In genomic region chr19:52191374-52191773, GRCh38 we compare ENCODE assay signal across 8 cellular contexts. TPM values are rescaled to one million over a fixed set of nuclear protein-coding genes. Genes with fewer than 3 reads are reported as not detected.
DNase-seq lines count a peak whose midpoint lies in the region; ATAC-seq, FAIRE-seq and TF ChIP-seq lines count a peak whose summit lies in the region.

No MANE protein-coding gene starts in this region.

- DNase-seq in T-helper 1 cell, result no peak
- no peak for DNase-seq in activated naive CD4-positive, alpha-beta T cell treated with anti-CD3 and anti-CD28 coated beads, Interleukin-2, amount 50 U/mL, for 72 hours (ENCODE audit: low spot score in 2 of 2)
- DNase-seq in keratinocyte (ENCODE audit: low read depth, low spot score), result no peak
- no peak for DNase-seq in stimulated activated naive B cell treated with anti-CD40 and anti-IgM and Interleukin-4, amounts not matched to agents 10 μg/mL and 1 μg/mL and 100 μg/mL, for 72 hours
- DNase-seq in NCI-H146 treated with DMSO at 0.1 percent for 48 hours (lab: John Stamatoyannopoulos, UW; ENCODE audit: unreplicated experiment), result no peak
- no peak for DNase-seq in iPS-NIHi7 (ENCODE audit: extremely low spot score)
- no peak for DNase-seq in D341Med (ENCODE audit: low spot score)

- peak; percentile 52 for FAIRE-seq in keratinocyte (lab: Jason Lieb, UNC)

- peaks cover 36% of the 10 kb centered on the region for H3K36me3 Mint-ChIP-seq in T-helper 1 cell treated with Interleukin-12 subunit alpha and Interleukin-12 subunit beta and Interleukin-4 antibody, amounts not matched to agents 30 μg/mL and 1 μg/mL, for 36 hours (ENCODE audit: low read depth)
- H3K36me3 Mint-ChIP-seq in activated naive CD4-positive, alpha-beta T cell treated with anti-CD3 and anti-CD28 coated beads, Interleukin-2, amount 50 U/mL, for 72 hours, result peaks cover 17 to 38% of the 10 kb centered on the region in 2 donors
- peaks cover 31 to 36% of the 10 kb centered on the region in 2 donors for H3K36me3 Mint-ChIP-seq in stimulated activated naive B cell treated with anti-CD40 and anti-IgM and Interleukin-4, amounts not matched to agents 10 μg/mL and 1 μg/mL and 100 μg/mL, for 72 hours

- peak overlapping the region; percentile 97 for H3K4me3 Mint-ChIP-seq in T-helper 1 cell treated with Interleukin-12 subunit alpha and Interleukin-12 subunit beta and Interleukin-4 antibody, amounts not matched to agents 30 μg/mL and 1 μg/mL, for 36 hours
- H3K4me3 Mint-ChIP-seq in stimulated activated naive B cell treated with anti-CD40 and anti-IgM and Interleukin-4, amounts not matched to agents 10 μg/mL and 1 μg/mL and 100 μg/mL, for 72 hours, result peak overlapping the region; percentile 98 to 99

- peak overlapping the region; percentile 95 for H3K27ac ChIP-seq in keratinocyte (ENCODE audit: control insufficient read depth, insufficient read depth, low read length)

- H3K27ac Mint-ChIP-seq in T-helper 1 cell treated with Interleukin-12 subunit alpha and Interleukin-12 subunit beta and Interleukin-4 antibody, amounts not matched to agents 30 μg/mL and 1 μg/mL, for 36 hours, result peak overlapping the region; percentile 62
- peak overlapping the region; percentile 41 to 96 for H3K27ac Mint-ChIP-seq in activated naive CD4-positive, alpha-beta T cell treated with anti-CD3 and anti-CD28 coated beads, Interleukin-2, amount 50 U/mL, for 72 hours
- H3K27ac Mint-ChIP-seq in stimulated activated naive B cell treated with anti-CD40 and anti-IgM and Interleukin-4, amounts not matched to agents 10 μg/mL and 1 μg/mL and 100 μg/mL, for 72 hours, result peak overlapping the region; percentile 100

- H3K9me3 Mint-ChIP-seq in T-helper 1 cell treated with Interleukin-12 subunit alpha and Interleukin-12 subunit beta and Interleukin-4 antibody, amounts not matched to agents 30 μg/mL and 1 μg/mL, for 36 hours, result no peaks in the 10 kb centered on the region
- no peaks in the 10 kb centered on the region for H3K9me3 Mint-ChIP-seq in activated naive CD4-positive, alpha-beta T cell treated with anti-CD3 and anti-CD28 coated beads, Interleukin-2, amount 50 U/mL, for 72 hours
- H3K9me3 Mint-ChIP-seq in stimulated activated naive B cell treated with anti-CD40 and anti-IgM and Interleukin-4, amounts not matched to agents 10 μg/mL and 1 μg/mL and 100 μg/mL, for 72 hours, result no peaks in the 10 kb centered on the region

- H3K4me2 ChIP-seq in keratinocyte (ENCODE audit: control insufficient read depth, extremely low read depth, insufficient read depth, low read depth, low read length), result peak overlapping the region; percentile 77

- peaks cover 4% of the 10 kb centered on the region for H3K9me1 ChIP-seq in keratinocyte (ENCODE audit: control insufficient read depth, extremely low read depth, insufficient read depth, low read length)

- H3K9ac ChIP-seq in keratinocyte (ENCODE audit: control insufficient read depth, extremely low read depth, insufficient read depth, low read length), result peak overlapping the region; percentile 95

- H2AFZ ChIP-seq in keratinocyte (ENCODE audit: control insufficient read depth, low read length), result no peak overlapping the region

- H3K9me3 ChIP-seq in keratinocyte (ENCODE audit: control insufficient read depth, low read depth, low read length), result no peaks in the 10 kb centered on the region

- no peaks in the 10 kb centered on the region for H3K27me3 Mint-ChIP-seq in T-helper 1 cell treated with Interleukin-12 subunit alpha and Interleukin-12 subunit beta and Interleukin-4 antibody, amounts not matched to agents 30 μg/mL and 1 μg/mL, for 36 hours (ENCODE audit: low read depth)
- no peaks in the 10 kb centered on the region for H3K27me3 Mint-ChIP-seq in stimulated activated naive B cell treated with anti-CD40 and anti-IgM and Interleukin-4, amounts not matched to agents 10 μg/mL and 1 μg/mL and 100 μg/mL, for 72 hours

- no peak for TF ChIP-seq CTCF in keratinocyte (optimal IDR thresholded peaks at IDR 0.05 in 1 of 3, IDR thresholded peaks at IDR 0.05 in 1 of 3, conservative IDR thresholded peaks at IDR 0.05 in 1 of 3; ENCODE audit: extremely low read depth in 1 of 3, insufficient read depth in 2 of 3, low read length in 3 of 3)

- H4K20me1 ChIP-seq in keratinocyte (ENCODE audit: control insufficient read depth, extremely low read depth, insufficient read depth, low read length), result peaks cover 14% of the 10 kb centered on the region

- dilution Hi-C loops in keratinocyte (cut with MboI; ENCODE audit: extremely low pct_ligation_motif_present, low sequenced_read_pairs), result no loop called here

- peaks cover 20% of the 10 kb centered on the region for H3K4me1 ChIP-seq in keratinocyte (ENCODE audit: control insufficient read depth, extremely low read depth, insufficient read depth, low read length)

- no peaks in the 10 kb centered on the region for H3K27me3 ChIP-seq in keratinocyte (ENCODE audit: control insufficient read depth, extremely low read depth, insufficient read depth, low read length)

- no peak for ATAC-seq in activated naive CD4-positive, alpha-beta T cell treated with anti-CD3 and anti-CD28 coated beads, Interleukin-2, amount 50 U/mL, for 72 hours
- no peak for ATAC-seq in stimulated activated naive B cell treated with anti-CD40 and anti-IgM and Interleukin-4, amounts not matched to agents 10 μg/mL and 1 μg/mL and 100 μg/mL, for 72 hours (replicated peaks)

- peak overlapping the region; percentile 78 to 95 (median 88) for H3K4me3 ChIP-seq in keratinocyte (ENCODE audit: control insufficient read depth in 2 of 3, extremely low read depth in 1 of 3, insufficient read depth in 2 of 3, low read depth in 1 of 3, low read length in 3 of 3)

- peaks cover 12 to 25% of the 10 kb centered on the region in 2 experiments for H3K36me3 ChIP-seq in keratinocyte (ENCODE audit: control insufficient read depth in 2 of 2, extremely low read depth in 1 of 2, insufficient read depth in 2 of 2, low read length in 2 of 2)

- H3K79me2 ChIP-seq in keratinocyte (ENCODE audit: control insufficient read depth, insufficient read depth, low read length), result peaks cover 62% of the 10 kb centered on the region

- peaks cover 30% of the 10 kb centered on the region for H3K4me1 Mint-ChIP-seq in T-helper 1 cell treated with Interleukin-12 subunit alpha and Interleukin-12 subunit beta and Interleukin-4 antibody, amounts not matched to agents 30 μg/mL and 1 μg/mL, for 36 hours (ENCODE audit: low read depth)
- peaks cover 29 to 62% of the 10 kb centered on the region in 2 donors for H3K4me1 Mint-ChIP-seq in stimulated activated naive B cell treated with anti-CD40 and anti-IgM and Interleukin-4, amounts not matched to agents 10 μg/mL and 1 μg/mL and 100 μg/mL, for 72 hours

RNA-seq across cellular contexts. Expression of gene PPP2R1A, which starts 1.5 kb away (rescaled TPM):
- total RNA-seq in activated naive CD4-positive, alpha-beta T cell treated with anti-CD3 and anti-CD28 coated beads, Interleukin-2, amount 50 U/mL, for 72 hours, result 100 to 1,000 TPM; 160 to 231 TPM
- polyA plus RNA-seq in keratinocyte, result 130 to 187 TPM (median 179 TPM) in 3 replicates
- polyA plus RNA-seq in keratinocyte (2011; ENCODE audit: low read depth), result 55.5 TPM
- 165 and 249 TPM in 2 replicates for polyA plus RNA-seq in keratinocyte (2011; cell fraction: cytosol; rRNA removed)
- polyA plus RNA-seq in keratinocyte (2011; cell fraction: nucleus; rRNA removed), result 149 and 202 TPM in 2 replicates
- 236 and 289 TPM in 2 replicates for polyA plus RNA-seq in keratinocyte (2012; ENCODE audit: low replicate concordance)
- 329 to 421 TPM (median 419 TPM) in 3 replicates for polyA minus RNA-seq in keratinocyte
- 375 TPM for polyA minus RNA-seq in keratinocyte (2011; cell fraction: cytosol; rRNA and poly(A)+ RNA removed)
- 123 and 191 TPM in 2 replicates for polyA minus RNA-seq in keratinocyte (2011; cell fraction: nucleus; rRNA and poly(A)+ RNA removed)

RNA-seq across cellular contexts. Expression of gene ZNF836, which starts 20.0 kb away (rescaled TPM):
- 10 to 100 TPM; 11.8 to 11.9 TPM for total RNA-seq in activated naive CD4-positive, alpha-beta T cell treated with anti-CD3 and anti-CD28 coated beads, Interleukin-2, amount 50 U/mL, for 72 hours
- polyA plus RNA-seq in keratinocyte, result 3.3 to 5.0 TPM (median 3.8 TPM) in 3 replicates
- polyA plus RNA-seq in keratinocyte (2011; ENCODE audit: low read depth), result 2.8 TPM
- 3.3 and 4.4 TPM in 2 replicates for polyA plus RNA-seq in keratinocyte (2011; cell fraction: cytosol; rRNA removed)
- polyA plus RNA-seq in keratinocyte (2011; cell fraction: nucleus; rRNA removed), result 7.9 and 9.8 TPM in 2 replicates
- 7.0 and 13.3 TPM in 2 replicates for polyA plus RNA-seq in keratinocyte (2012; ENCODE audit: low replicate concordance)
- polyA minus RNA-seq in keratinocyte, result 5.6 to 11.5 TPM (median 6.5 TPM) in 3 replicates
- polyA minus RNA-seq in keratinocyte (2011; cell fraction: cytosol; rRNA and poly(A)+ RNA removed), result 1.9 TPM
- 5.8 and 10.9 TPM in 2 replicates for polyA minus RNA-seq in keratinocyte (2011; cell fraction: nucleus; rRNA and poly(A)+ RNA removed)

RNA-seq across cellular contexts. Expression of gene ZNF616, which starts 51.6 kb away (rescaled TPM):
- total RNA-seq in activated naive CD4-positive, alpha-beta T cell treated with anti-CD3 and anti-CD28 coated beads, Interleukin-2, amount 50 U/mL, for 72 hours, result 10 to 100 TPM in 1 of 2 donors, 1 to 10 TPM in 1; 9.6 to 10.9 TPM
- 5.6 to 7.6 TPM (median 6.6 TPM) in 3 replicates for polyA plus RNA-seq in keratinocyte
- polyA plus RNA-seq in keratinocyte (2011; ENCODE audit: low read depth), result 9.5 TPM
- polyA plus RNA-seq in keratinocyte (2011; cell fraction: cytosol; rRNA removed), result 2.6 and 6.1 TPM in 2 replicates
- polyA plus RNA-seq in keratinocyte (2011; cell fraction: nucleus; rRNA removed), result 8.2 and 13.2 TPM in 2 replicates
- polyA plus RNA-seq in keratinocyte (2012; ENCODE audit: low replicate concordance), result 7.7 and 10.4 TPM in 2 replicates
- polyA minus RNA-seq in keratinocyte, result 4.7 to 17.7 TPM (median 9.6 TPM) in 3 replicates
- polyA minus RNA-seq in keratinocyte (2011; cell fraction: cytosol; rRNA and poly(A)+ RNA removed), result 5.4 TPM
- 8.2 and 18.3 TPM in 2 replicates for polyA minus RNA-seq in keratinocyte (2011; cell fraction: nucleus; rRNA and poly(A)+ RNA removed)
